ENCODE assay signal across 19 cellular contexts in genomic region chr3:53591646-53592045, GRCh38.
"Had no signal": no experiment of that assay in that cellular context is flagged by ENCODE, and none has a peak within 500 bp of the region (broad histone marks: within the 10 kb centered on the region; RNA-seq: fewer than 3 reads in every experiment).

No MANE protein-coding gene starts in this region.

- H3K4me1 ChIP-seq: Peyer's patch, SJCRH30 had no signal

- H3K27me3 ChIP-seq: Peyer's patch, SJCRH30 had no signal

- ATAC-seq: Right ventricle myocardium inferior, SK-N-SH treated with all-trans-retinoic acid at 6 μM for 48 hours had no signal

- DNase-seq: KBM-7, MM.1S, NCI-H1092 treated with DMSO at 0.1 percent for 48 hours, NCI-H1436, NCI-H187, NCI-H2029, NCI-H2081 treated with DMSO at 0.1 percent for 48 hours, NCI-H2171, NCI-H226, NCI-H446, NCI-H510A, NCI-H524 treated with DMSO at 0.1 percent for 48 hours, NCI-H69, NCI-H774, Peyer's patch, SHP77 treated with DMSO at 0.1 percent for 48 hours, SJCRH30 had no signal

- H3K4me3 ChIP-seq: Peyer's patch, SJCRH30 had no signal

- H3K27ac ChIP-seq: Peyer's patch, SJCRH30 had no signal

- H3K36me3 ChIP-seq: Peyer's patch, SJCRH30 had no signal

- H3K9me3 ChIP-seq: Peyer's patch, SJCRH30 had no signal
